In genomic region chr1:183093821-183094287, GRCh38 we compare ENCODE assay signal across 12 cellular contexts.
A peak's percentile ranks its signal among the peaks of the same experiment; 100 is the strongest.
DNase-seq lines count a peak whose midpoint lies in the region; ATAC-seq and TF ChIP-seq lines count a peak whose summit lies in the region.
"Had no signal": no experiment of that assay in that cellular context is flagged by ENCODE, and none has a peak within 500 bp of the region (broad histone marks: within the 10 kb centered on the region; RNA-seq: fewer than 3 reads in every experiment).

No MANE protein-coding gene starts in this region.

- no peak for ATAC-seq in HG02642 (IDR thresholded peaks at IDR 0.05; ENCODE audit: poor library complexity, unreplicated experiment)
- ATAC-seq: stimulated activated effector memory CD8-positive, alpha-beta T cell treated with anti-CD3 and anti-CD28 coated beads, Interleukin-12 subunit alpha, Interleukin-12 subunit beta, amount 100 ng/mL, for 72 hours had no signal

- H3K4me1 ChIP-seq in endodermal cell (ENCODE audit: control insufficient read depth, insufficient read depth, low read length): no peaks in the 10 kb centered on the region

- no peak overlapping the region for H3K4me3 Mint-ChIP-seq in endodermal cell
- no peak overlapping the region for H3K4me3 Mint-ChIP-seq in mesothelial cell of epicardium
- H3K4me3 Mint-ChIP-seq: CD14-positive monocyte; stimulated activated effector memory CD8-positive, alpha-beta T cell treated with anti-CD3 and anti-CD28 coated beads, Interleukin-12 subunit alpha, Interleukin-12 subunit beta, amount 100 ng/mL, for 72 hours had no signal

- H3K4me3 ChIP-seq in BJ (ENCODE audit: low read depth, low read length) (no peak overlapping the region), MG63 (no peak overlapping the region), endodermal cell (ENCODE audit: low read length) (no peak overlapping the region)

- H3K4me1 Mint-ChIP-seq in endodermal cell (peaks cover 29% of the 10 kb centered on the region), mesothelial cell of epicardium (peaks cover 54% of the 10 kb centered on the region)
- H3K4me1 Mint-ChIP-seq: CD14-positive monocyte; stimulated activated effector memory CD8-positive, alpha-beta T cell treated with anti-CD3 and anti-CD28 coated beads, Interleukin-12 subunit alpha, Interleukin-12 subunit beta, amount 100 ng/mL, for 72 hours had no signal

- POLR2A ChIA-PET in BJ (lab: Charles Lee): no interaction called here

- no peak overlapping the region for H3K9ac ChIP-seq in endodermal cell (ENCODE audit: extremely low read depth, low read length, poor library complexity, severe bottlenecking)

- H3K36me3 Mint-ChIP-seq in endodermal cell (ENCODE audit: low read depth) (no peaks in the 10 kb centered on the region), mesothelial cell of epicardium (no peaks in the 10 kb centered on the region)
- H3K36me3 Mint-ChIP-seq: CD14-positive monocyte; stimulated activated effector memory CD8-positive, alpha-beta T cell treated with anti-CD3 and anti-CD28 coated beads, Interleukin-12 subunit alpha, Interleukin-12 subunit beta, amount 100 ng/mL, for 72 hours had no signal

- no peak overlapping the region for H3K27ac ChIP-seq in endodermal cell (ENCODE audit: low read depth, low read length)

- no peaks in the 10 kb centered on the region for H3K27me3 ChIP-seq in BJ (ENCODE audit: control insufficient read depth, insufficient read depth, low read length)
- H3K27me3 ChIP-seq in MG63: no peaks in the 10 kb centered on the region
- H3K27me3 ChIP-seq in endodermal cell (ENCODE audit: control insufficient read depth, insufficient read depth, low read length, poor library complexity, severe bottlenecking): no peaks in the 10 kb centered on the region

- H3K27me3 Mint-ChIP-seq in endodermal cell (ENCODE audit: insufficient read depth): no peaks in the 10 kb centered on the region
- no peaks in the 10 kb centered on the region for H3K27me3 Mint-ChIP-seq in mesothelial cell of epicardium (ENCODE audit: low read depth)

- no peak overlapping the region for H3K27ac Mint-ChIP-seq in endodermal cell
- H3K27ac Mint-ChIP-seq in mesothelial cell of epicardium: peak overlapping the region; percentile 54
- H3K27ac Mint-ChIP-seq: CD14-positive monocyte; stimulated activated effector memory CD8-positive, alpha-beta T cell treated with anti-CD3 and anti-CD28 coated beads, Interleukin-12 subunit alpha, Interleukin-12 subunit beta, amount 100 ng/mL, for 72 hours had no signal

- H3K9me3 Mint-ChIP-seq in endodermal cell (no peaks in the 10 kb centered on the region), mesothelial cell of epicardium (no peaks in the 10 kb centered on the region)
- H3K9me3 Mint-ChIP-seq: CD14-positive monocyte; stimulated activated effector memory CD8-positive, alpha-beta T cell treated with anti-CD3 and anti-CD28 coated beads, Interleukin-12 subunit alpha, Interleukin-12 subunit beta, amount 100 ng/mL, for 72 hours had no signal

- TF ChIP-seq CTCF in BJ (IDR thresholded peaks at IDR 0.05; ENCODE audit: insufficient read depth, low read depth, low read length) (no peak), endodermal cell (conservative IDR thresholded peaks at IDR 0.05) (no peak), mesothelial cell of epicardium (IDR thresholded peaks at IDR 0.05; ENCODE audit: unreplicated experiment) (no peak)

- CTCF ChIA-PET in BJ (lab: Yijun Ruan, JAX): interaction anchor here (0.6 to 2.4 kb wide), 5 partner anchors 9 to 131 kb away, joined by 3 to 8 read pairs (median 3); no protein-coding TSS in a partner anchor

- WGBS in endodermal cell (ENCODE audit: insufficient coverage in 1 of 2, insufficient read length in 1 of 2), 2 experiments: 71 to 94% methylated on average over 1 of the region's 1 CpG

- H3K9me3 ChIP-seq in MG63 (no peaks in the 10 kb centered on the region), endodermal cell (ENCODE audit: control insufficient read depth, low read length) (no peaks in the 10 kb centered on the region)

- peak; percentile 65 for DNase-seq in BJ (ENCODE audit: low read depth)
- peak; percentile 73 for DNase-seq in MG63
- DNase-seq in endodermal cell: peak; percentile 65
- DNase-seq in mesothelial cell of epicardium (ENCODE audit: low spot score in 2 of 2, unreplicated experiment in 2 of 2): no peak
- DNase-seq in stimulated activated CD4-positive, alpha-beta T cell treated with anti-CD3 and anti-CD28 coated beads, Interleukin-1b, Interleukin-23, amount 100 ng/mL, for 48 hours: no peak
- DNase-seq in DMS153 treated with DMSO at 0.1 percent for 48 hours (lab: John Stamatoyannopoulos, UW; ENCODE audit: unreplicated experiment): no peak
- DNase-seq in DMS 273 (lab: John Stamatoyannopoulos, UW; ENCODE audit: unreplicated experiment): no peak
- DNase-seq: NCI-H524, T-helper 1 cell had no signal

- H3K36me3 ChIP-seq in BJ (ENCODE audit: control insufficient read depth, insufficient read depth, low read length) (no peaks in the 10 kb centered on the region), MG63 (peaks cover 9% of the 10 kb centered on the region), endodermal cell (ENCODE audit: control insufficient read depth, insufficient read depth, low read length) (no peaks in the 10 kb centered on the region)

Comparison
In these comparisons a context has a peak if more than half of its experiments do, and no peak if none do; other contexts are left out.
1. DNase-seq: peak in BJ (single experiment), MG63 (single experiment) and endodermal cell (single experiment); none in mesothelial cell of epicardium (0 of 2), stimulated activated CD4-positive, alpha-beta T cell treated with anti-CD3 and anti-CD28 coated beads, Interleukin-1b, Interleukin-23, amount 100 ng/mL, for 48 hours (single experiment), DMS153 treated with DMSO at 0.1 percent for 48 hours (single experiment) and DMS 273 (single experiment).